Comparison of ENCODE assay signal across 9 cellular contexts in the genomic region with DNA sequence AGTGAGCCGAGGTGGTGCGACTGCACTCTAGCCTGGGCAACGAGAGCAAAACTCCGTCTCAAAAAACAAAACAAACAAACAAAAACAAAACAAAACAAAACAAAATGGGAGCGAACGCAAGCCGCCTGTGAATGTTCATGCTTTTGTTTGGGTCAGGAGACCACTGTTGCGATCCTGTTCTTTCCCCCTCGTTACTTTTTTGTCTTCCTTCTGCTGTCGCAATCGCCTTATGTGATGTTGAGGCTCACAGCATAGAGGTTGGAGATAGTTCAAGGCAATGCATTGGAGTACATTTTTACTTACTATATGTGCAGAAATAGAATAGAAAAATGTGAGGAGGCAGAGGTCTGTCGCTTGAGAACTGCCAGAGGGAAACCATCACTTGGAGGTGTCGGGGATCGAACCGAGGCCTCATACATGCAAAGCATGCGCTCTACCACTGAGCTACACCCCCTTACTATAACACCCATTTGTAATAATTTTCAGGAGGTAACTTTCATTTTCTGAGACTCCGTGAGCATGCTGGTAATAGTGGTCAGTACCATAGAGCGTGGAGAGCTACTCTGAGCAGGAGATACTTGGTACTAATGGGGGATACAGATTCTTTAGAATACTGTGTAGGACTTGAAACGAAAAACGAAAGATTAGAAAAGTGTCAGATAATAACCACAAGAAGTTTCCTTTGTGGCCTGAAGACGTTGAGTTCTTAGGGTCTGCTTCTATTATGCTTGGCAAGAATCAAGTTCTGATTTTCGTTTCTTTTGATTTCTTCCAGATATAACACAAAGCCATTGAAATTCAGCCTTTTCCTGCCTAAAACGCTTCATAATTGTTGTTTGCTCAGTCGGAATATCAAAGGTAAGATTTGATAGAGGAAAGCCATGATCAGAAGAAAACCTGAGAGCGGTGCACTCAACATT.
DNase-seq lines count a peak whose midpoint lies in the region; ATAC-seq and TF ChIP-seq lines count a peak whose summit lies in the region.
"Had no signal": no experiment of that assay in that cellular context is flagged by ENCODE, and none has a peak within 500 bp of the region (broad histone marks: within the 10 kb centered on the region; RNA-seq: fewer than 3 reads in every experiment).

No MANE protein-coding gene starts in this region.

- H3K27me3 Mint-ChIP-seq in activated naive CD8-positive, alpha-beta T cell treated with anti-CD3 and anti-CD28 coated beads, Interleukin-2, amount 10 ng/mL, durations not matched to agents 7 days and 5 days: peaks cover 59% of the 10 kb centered on the region

- H3K9me3 ChIP-seq in prostate gland: no peaks in the 10 kb centered on the region

- no peak for TF ChIP-seq CTCF in prostate gland (IDR thresholded peaks at IDR 0.05)

- H3K27ac Mint-ChIP-seq in activated naive CD8-positive, alpha-beta T cell treated with anti-CD3 and anti-CD28 coated beads, Interleukin-2, amount 10 ng/mL, durations not matched to agents 7 days and 5 days: no peak overlapping the region

- peak; percentile 36 for ATAC-seq in activated naive CD8-positive, alpha-beta T cell treated with anti-CD3 and anti-CD28 coated beads, Interleukin-2, amount 10 ng/mL, durations not matched to agents 7 days and 5 days (ENCODE audit: low read depth)

- WGBS in prostate gland: 36% methylated on average over 25 of the region's 25 CpGs

- H3K36me3 ChIP-seq in prostate gland: no peaks in the 10 kb centered on the region

- H3K4me3 Mint-ChIP-seq in activated naive CD8-positive, alpha-beta T cell treated with anti-CD3 and anti-CD28 coated beads, Interleukin-2, amount 10 ng/mL, durations not matched to agents 7 days and 5 days: peak overlapping the region; percentile 50
- H3K4me3 Mint-ChIP-seq: activated T-cell treated with anti-CD3 and anti-CD28 coated beads, Interleukin-2, amount 50 U/mL, for 4 hours had no signal

- no peak overlapping the region for H3K27ac ChIP-seq in prostate gland

- peak; percentile 4 for DNase-seq in NK-92 treated with Interleukin-12 subunit alpha and Interleukin-12 subunit beta, amount 100 ng/mL, for 24 hours (lab: John Stamatoyannopoulos, UW)
- no peak for DNase-seq in NK-92 (lab: John Stamatoyannopoulos, UW; ENCODE audit: unreplicated experiment)
- DNase-seq in M059J (ENCODE audit: low read depth): peak; percentile 71
- no peak for DNase-seq in activated naive CD8-positive, alpha-beta T cell treated with anti-CD3 and anti-CD28 coated beads, Interleukin-2, amount 10 ng/mL, durations not matched to agents 7 days and 5 days
- peak; percentile 4 for DNase-seq in renal cortical epithelial cell (ENCODE audit: low read depth)
- DNase-seq in NCI-H345 (lab: John Stamatoyannopoulos, UW): no peak
- DNase-seq in prostate gland (ENCODE audit: low spot score): no peak
- no peak for DNase-seq in head of caudate nucleus
- DNase-seq: activated T-cell treated with anti-CD3 and anti-CD28 coated beads, Interleukin-2, amount 50 U/mL, for 4 hours had no signal

- H3K4me3 ChIP-seq in prostate gland: no peak overlapping the region

- peaks cover 4% of the 10 kb centered on the region for H3K9me3 Mint-ChIP-seq in activated naive CD8-positive, alpha-beta T cell treated with anti-CD3 and anti-CD28 coated beads, Interleukin-2, amount 10 ng/mL, durations not matched to agents 7 days and 5 days

- H3K4me1 ChIP-seq in prostate gland (replicated peaks): no peaks in the 10 kb centered on the region

- H3K36me3 Mint-ChIP-seq in activated naive CD8-positive, alpha-beta T cell treated with anti-CD3 and anti-CD28 coated beads, Interleukin-2, amount 10 ng/mL, durations not matched to agents 7 days and 5 days: no peaks in the 10 kb centered on the region

- TF ChIP-seq POLR2A in prostate gland (IDR thresholded peaks at IDR 0.05): no peak

- peaks cover 7% of the 10 kb centered on the region for H3K27me3 ChIP-seq in prostate gland (replicated peaks; ENCODE audit: insufficient read depth)

- POLR2A ChIA-PET in activated naive CD8-positive, alpha-beta T cell treated with anti-CD3 and anti-CD28 coated beads, Interleukin-2, amount 10 ng/mL, durations not matched to agents 7 days and 5 days (lab: Charles Lee): interaction anchor here (0.6 kb wide), 1 partner anchor 26 kb away, joined by 4 read pairs; no protein-coding TSS in a partner anchor

- intact Hi-C loops in prostate gland (cut with DNase I): no loop called here
- intact Hi-C loops in head of caudate nucleus (cut with DNase I): no loop called here

- H3K4me1 Mint-ChIP-seq in activated naive CD8-positive, alpha-beta T cell treated with anti-CD3 and anti-CD28 coated beads, Interleukin-2, amount 10 ng/mL, durations not matched to agents 7 days and 5 days: peaks cover 13% of the 10 kb centered on the region

Comparison
In these comparisons a context has a peak if more than half of its experiments do, and no peak if none do; other contexts are left out.
1. DNase-seq: peak in NK-92 treated with Interleukin-12 subunit alpha and Interleukin-12 subunit beta, amount 100 ng/mL, for 24 hours (single experiment), M059J (single experiment) and renal cortical epithelial cell (single experiment); none in NK-92 (single experiment), activated naive CD8-positive, alpha-beta T cell treated with anti-CD3 and anti-CD28 coated beads, Interleukin-2, amount 10 ng/mL, durations not matched to agents 7 days and 5 days (single experiment), NCI-H345 (single experiment), prostate gland (single experiment) and head of caudate nucleus (0 of 42).